Comparison of ENCODE assay signal across 14 cellular contexts in the genomic region with DNA sequence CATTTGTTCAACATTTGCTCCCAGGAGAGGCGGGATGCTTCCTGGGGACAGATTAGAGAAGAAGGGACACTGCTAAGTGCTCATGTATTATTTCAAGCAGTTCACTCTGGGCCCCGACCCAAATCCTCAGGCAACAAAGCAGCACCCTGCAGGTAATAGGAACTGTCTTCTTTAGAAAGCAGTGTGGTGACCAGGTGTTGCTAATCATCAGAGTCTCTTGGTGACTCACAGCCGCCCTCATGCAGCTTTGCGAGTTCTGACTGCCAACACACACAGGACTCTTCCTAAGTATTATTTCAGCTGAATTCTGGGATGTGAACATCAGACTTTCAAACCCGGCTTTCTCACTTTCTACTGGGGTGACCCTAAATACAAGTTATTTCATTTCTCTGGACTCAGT.
"Had no signal": no experiment of that assay in that cellular context is flagged by ENCODE, and none has a peak within 500 bp of the region (broad histone marks: within the 10 kb centered on the region; RNA-seq: fewer than 3 reads in every experiment).

No MANE protein-coding gene starts in this region.

- H2AFZ ChIP-seq: hepatocyte, parathyroid adenoma had no signal

- H3K9ac ChIP-seq: parathyroid adenoma had no signal

- H3K27ac Mint-ChIP-seq: memory B cell; naive thymus-derived CD8-positive, alpha-beta T cell; stimulated activated memory B cell treated with anti-CD40 and anti-IgM and Interleukin-4, amounts not matched to agents 10 μg/mL and 1 μg/mL and 100 μg/mL, for 72 hours had no signal

- H3K27me3 ChIP-seq: breast epithelium, hepatocyte had no signal

- H3K4me3 Mint-ChIP-seq: memory B cell; naive thymus-derived CD8-positive, alpha-beta T cell; stimulated activated memory B cell treated with anti-CD40 and anti-IgM and Interleukin-4, amounts not matched to agents 10 μg/mL and 1 μg/mL and 100 μg/mL, for 72 hours had no signal

- H3K4me3 ChIP-seq: breast epithelium, hepatocyte, left ventricle myocardium inferior had no signal

- H3K27ac ChIP-seq: breast epithelium, hepatocyte, left ventricle myocardium inferior, parathyroid adenoma had no signal

- H3K36me3 ChIP-seq: breast epithelium, left ventricle myocardium inferior had no signal

- ATAC-seq: naive thymus-derived CD8-positive, alpha-beta T cell; stimulated activated memory B cell treated with anti-CD40 and anti-IgM and Interleukin-4, amounts not matched to agents 10 μg/mL and 1 μg/mL and 100 μg/mL, for 72 hours had no signal

- H3K4me1 Mint-ChIP-seq: memory B cell; naive thymus-derived CD8-positive, alpha-beta T cell; stimulated activated memory B cell treated with anti-CD40 and anti-IgM and Interleukin-4, amounts not matched to agents 10 μg/mL and 1 μg/mL and 100 μg/mL, for 72 hours had no signal

- H3K4me1 ChIP-seq: breast epithelium, parathyroid adenoma had no signal

- DNase-seq: activated CD4-positive, alpha-beta T cell treated with anti-CD3 and anti-CD28 coated beads, Interleukin-2, amount 50 U/mL, for 1 hour; activated naive CD4-positive, alpha-beta T cell; anterior cingulate cortex; erythroblast; kidney; left ventricle myocardium inferior; naive thymus-derived CD8-positive, alpha-beta T cell; retina; stimulated activated CD4-positive, alpha-beta T cell treated with anti-CD3 and anti-CD28 coated beads, Interleukin-2, amount 100 ng/mL, for 48 hours had no signal

- H3K9me3 Mint-ChIP-seq: memory B cell; stimulated activated memory B cell treated with anti-CD40 and anti-IgM and Interleukin-4, amounts not matched to agents 10 μg/mL and 1 μg/mL and 100 μg/mL, for 72 hours had no signal

- H3K27me3 Mint-ChIP-seq: memory B cell; naive thymus-derived CD8-positive, alpha-beta T cell; stimulated activated memory B cell treated with anti-CD40 and anti-IgM and Interleukin-4, amounts not matched to agents 10 μg/mL and 1 μg/mL and 100 μg/mL, for 72 hours had no signal

- H3K79me2 ChIP-seq: hepatocyte, parathyroid adenoma had no signal

- H3K9me3 ChIP-seq: breast epithelium, left ventricle myocardium inferior had no signal

- H3K4me2 ChIP-seq: hepatocyte had no signal
